ENCODE assay signal across 8 cellular contexts in the genomic region with DNA sequence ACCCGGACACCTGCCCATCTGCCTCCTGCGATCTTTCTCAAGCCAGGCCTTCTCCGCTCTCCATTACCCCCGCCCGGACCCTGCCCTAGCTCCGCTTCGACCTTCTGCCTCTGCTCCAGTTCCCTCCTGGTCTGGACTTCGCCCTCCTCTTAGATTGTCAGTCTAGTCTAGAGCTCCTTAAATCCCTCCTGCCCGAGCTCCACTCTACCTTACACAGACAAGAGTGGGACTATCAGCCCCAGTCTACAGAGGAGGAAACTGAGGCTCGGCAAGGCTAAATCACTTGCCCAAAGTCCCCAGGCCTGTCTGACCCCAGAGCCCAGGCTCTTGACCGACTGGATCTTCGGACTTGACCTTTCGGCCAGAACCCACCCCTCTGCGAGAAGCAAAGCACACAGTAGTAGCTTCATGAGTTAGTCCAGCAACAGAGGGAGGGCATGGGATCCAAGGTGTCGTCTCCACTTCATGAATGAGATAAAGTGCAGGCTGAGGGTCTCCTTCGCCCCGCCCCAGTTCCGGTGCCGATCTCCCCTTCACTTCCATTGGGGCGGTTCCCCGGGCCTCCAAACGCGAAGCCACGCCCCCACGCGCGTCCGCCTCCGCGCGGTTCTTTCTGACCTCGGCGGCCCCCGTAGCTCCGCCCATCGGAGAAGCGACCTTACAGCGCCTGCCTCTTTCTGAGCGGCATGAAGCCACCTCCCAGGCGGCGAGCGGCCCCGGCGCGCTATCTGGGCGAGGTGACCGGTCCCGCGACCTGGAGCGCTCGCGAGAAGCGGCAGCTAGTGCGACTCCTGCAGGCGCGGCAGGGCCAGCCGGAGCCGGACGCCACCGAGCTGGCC. TPM values are rescaled to one million over a fixed set of nuclear protein-coding genes. Genes with fewer than 3 reads are reported as not detected.
DNase-seq lines count a peak whose midpoint lies in the region; ATAC-seq lines count a peak whose summit lies in the region.

A gene with protein sequence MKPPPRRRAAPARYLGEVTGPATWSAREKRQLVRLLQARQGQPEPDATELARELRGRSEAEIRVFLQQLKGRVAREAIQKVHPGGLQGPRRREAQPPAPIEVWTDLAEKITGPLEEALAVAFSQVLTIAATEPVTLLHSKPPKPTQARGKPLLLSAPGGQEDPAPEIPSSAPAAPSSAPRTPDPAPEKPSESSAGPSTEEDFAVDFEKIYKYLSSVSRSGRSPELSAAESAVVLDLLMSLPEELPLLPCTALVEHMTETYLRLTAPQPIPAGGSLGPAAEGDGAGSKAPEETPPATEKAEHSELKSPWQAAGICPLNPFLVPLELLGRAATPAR (plus strand): TSS at position 658 of the 839 bp plus-strand sequence. CDS start 29 bp downstream, at position 687.

- DNase-seq in AG20443 (ENCODE audit: low spot score) (peak; percentile 93), NCI-H524 (lab: John Stamatoyannopoulos, UW) (peak; percentile 89 to 95), left colon (peak; percentile 97 to 99)
- peak; percentile 97 for DNase-seq in activated CD4-positive, alpha-beta T cell treated with anti-CD3 and anti-CD28 coated beads for 4 hours
- DNase-seq in stimulated activated CD4-positive, alpha-beta T cell treated with anti-CD3 and anti-CD28 coated beads, Interleukin-1b, Interleukin-23, amount 100 ng/mL, for 4 hours (ENCODE audit: low read depth in 2 of 2), result peak; percentile 92 to 93

- ATAC-seq in GM19043 (IDR thresholded peaks at IDR 0.05; ENCODE audit: low read depth, unreplicated experiment) (peak; percentile 52), HG03439 (IDR thresholded peaks at IDR 0.05; ENCODE audit: unreplicated experiment) (peak; percentile 59), left colon (peak; percentile 62)

- intact Hi-C loops in left colon (cut with DNase I, micrococcal nuclease), result no loop called here

- peak within 1 kb of the TSS; percentile 76 for H3K27ac ChIP-seq in cingulate gyrus (ENCODE audit: low read depth, low read length)

RNA-seq across cellular contexts. Expression of the gene that starts here (rescaled TPM):
- 10 to 100 TPM; 10.6 to 17.7 TPM for total RNA-seq in left colon

Comparison
In these comparisons a context has a peak if more than half of its experiments do, and no peak if none do; other contexts are left out.
1. Peak in every context shown above with its lines: DNase-seq, ATAC-seq and H3K27ac ChIP-seq.